In genomic region chr6:129648819-129649491, GRCh38 we compare ENCODE assay signal across 19 cellular contexts.
"Had no signal": no experiment of that assay in that cellular context is flagged by ENCODE, and none has a peak within 500 bp of the region (broad histone marks: within the 10 kb centered on the region; RNA-seq: fewer than 3 reads in every experiment).

No MANE protein-coding gene starts in this region.

- H3K4me1 Mint-ChIP-seq: activated B cell treated with CpG ODN at 0.5 μM for 24 hours; memory B cell; stimulated activated memory B cell treated with anti-CD40 and anti-IgM and Interleukin-4, amounts not matched to agents 10 μg/mL and 1 μg/mL and 100 μg/mL, for 72 hours had no signal

- ATAC-seq: activated CD8-positive, alpha-beta memory T cell treated with anti-CD3 and anti-CD28 coated beads, Interleukin-2, amount 10 ng/mL, durations not matched to agents 7 days and 5 days; gastroesophageal sphincter; heart right ventricle; mucosa of descending colon; naive thymus-derived CD4-positive, alpha-beta T cell; pancreas; sciatic nerve; stimulated activated memory B cell treated with anti-CD40 and anti-IgM and Interleukin-4, amounts not matched to agents 10 μg/mL and 1 μg/mL and 100 μg/mL, for 72 hours had no signal

- H3K27ac ChIP-seq: coronary artery, gastroesophageal sphincter, heart right ventricle, pancreas, thoracic aorta had no signal

- H3K36me3 ChIP-seq: gastroesophageal sphincter, heart right ventricle, pancreas, thoracic aorta had no signal

- DNase-seq: activated B cell treated with CpG ODN at 0.5 μM for 24 hours; activated CD4-positive, alpha-beta memory T cell treated with anti-CD3 and anti-CD28 coated beads, Interleukin-2, amount 10 ng/mL, durations not matched to agents 7 days and 5 days; activated CD4-positive, alpha-beta T cell treated with anti-CD3 and anti-CD28 coated beads for 48 hours; activated CD8-positive, alpha-beta memory T cell treated with anti-CD3 and anti-CD28 coated beads, Interleukin-2, amount 10 ng/mL, durations not matched to agents 7 days and 5 days; amniotic stem cell; caudate nucleus; heart right ventricle; mucosa of descending colon; naive thymus-derived CD4-positive, alpha-beta T cell; pancreas; stimulated activated CD4-positive, alpha-beta T cell treated with anti-CD3 and anti-CD28 coated beads, Interleukin-4, amount 100 ng/mL, for 4 hours had no signal

- H3K4me3 Mint-ChIP-seq: activated B cell treated with CpG ODN at 0.5 μM for 24 hours; activated CD4-positive, alpha-beta memory T cell treated with anti-CD3 and anti-CD28 coated beads, Interleukin-2, amount 10 ng/mL, durations not matched to agents 7 days and 5 days; activated CD8-positive, alpha-beta memory T cell treated with anti-CD3 and anti-CD28 coated beads, Interleukin-2, amount 10 ng/mL, durations not matched to agents 7 days and 5 days; activated naive CD8-positive, alpha-beta T cell; memory B cell; naive thymus-derived CD4-positive, alpha-beta T cell; stimulated activated memory B cell treated with anti-CD40 and anti-IgM and Interleukin-4, amounts not matched to agents 10 μg/mL and 1 μg/mL and 100 μg/mL, for 72 hours; T-helper 1 cell treated with Interleukin-12 subunit alpha and Interleukin-12 subunit beta and Interleukin-4 antibody, amounts not matched to agents 30 μg/mL and 1 μg/mL, for 36 hours had no signal

- H3K27me3 Mint-ChIP-seq: activated B cell treated with CpG ODN at 0.5 μM for 24 hours; activated CD4-positive, alpha-beta memory T cell treated with anti-CD3 and anti-CD28 coated beads, Interleukin-2, amount 10 ng/mL, durations not matched to agents 7 days and 5 days; activated CD8-positive, alpha-beta memory T cell treated with anti-CD3 and anti-CD28 coated beads, Interleukin-2, amount 10 ng/mL, durations not matched to agents 7 days and 5 days; activated naive CD8-positive, alpha-beta T cell; memory B cell; stimulated activated memory B cell treated with anti-CD40 and anti-IgM and Interleukin-4, amounts not matched to agents 10 μg/mL and 1 μg/mL and 100 μg/mL, for 72 hours had no signal

- H3K9me3 Mint-ChIP-seq: activated B cell treated with CpG ODN at 0.5 μM for 24 hours; activated CD4-positive, alpha-beta memory T cell treated with anti-CD3 and anti-CD28 coated beads, Interleukin-2, amount 10 ng/mL, durations not matched to agents 7 days and 5 days; memory B cell; naive thymus-derived CD4-positive, alpha-beta T cell; stimulated activated memory B cell treated with anti-CD40 and anti-IgM and Interleukin-4, amounts not matched to agents 10 μg/mL and 1 μg/mL and 100 μg/mL, for 72 hours; T-helper 1 cell treated with Interleukin-12 subunit alpha and Interleukin-12 subunit beta and Interleukin-4 antibody, amounts not matched to agents 30 μg/mL and 1 μg/mL, for 36 hours had no signal

- H3K4me3 ChIP-seq: coronary artery, gastroesophageal sphincter, heart right ventricle, mucosa of descending colon, pancreas, thoracic aorta had no signal

- H3K36me3 Mint-ChIP-seq: activated naive CD8-positive, alpha-beta T cell had no signal

- H3K9me3 ChIP-seq: gastroesophageal sphincter, heart right ventricle, mucosa of descending colon, pancreas, thoracic aorta had no signal

- H3K27me3 ChIP-seq: gastroesophageal sphincter, heart right ventricle, pancreas had no signal

- H3K27ac Mint-ChIP-seq: activated B cell treated with CpG ODN at 0.5 μM for 24 hours; activated CD4-positive, alpha-beta memory T cell treated with anti-CD3 and anti-CD28 coated beads, Interleukin-2, amount 10 ng/mL, durations not matched to agents 7 days and 5 days; activated CD8-positive, alpha-beta memory T cell treated with anti-CD3 and anti-CD28 coated beads, Interleukin-2, amount 10 ng/mL, durations not matched to agents 7 days and 5 days; activated naive CD8-positive, alpha-beta T cell; memory B cell; naive thymus-derived CD4-positive, alpha-beta T cell; stimulated activated memory B cell treated with anti-CD40 and anti-IgM and Interleukin-4, amounts not matched to agents 10 μg/mL and 1 μg/mL and 100 μg/mL, for 72 hours; T-helper 1 cell treated with Interleukin-12 subunit alpha and Interleukin-12 subunit beta and Interleukin-4 antibody, amounts not matched to agents 30 μg/mL and 1 μg/mL, for 36 hours had no signal
